Comparison of ENCODE assay signal across 8 cellular contexts in genomic region chr10:33049963-33050920, GRCh38.
A peak's percentile ranks its signal among the peaks of the same experiment; 100 is the strongest.
DNase-seq lines count a peak whose midpoint lies in the region; ATAC-seq, FAIRE-seq and TF ChIP-seq lines count a peak whose summit lies in the region.
"Not testable (repeated sequence)": the region's sequence is repeated elsewhere in the genome, so short reads cannot be mapped to it uniquely, and the experiment has no call there.

No MANE protein-coding gene starts in this region.

- not testable (repeated sequence) for H2AFZ ChIP-seq in HepG2 (ENCODE audit: low read length)

- CTCF ChIA-PET in activated CD4-positive, alpha-beta T cell treated with anti-CD3 and anti-CD28 coated beads for 36 hours (lab: Charles Lee), result interaction anchor here (0.6 kb wide), 1 partner anchor 126 kb away, joined by 3 read pairs; no protein-coding TSS in a partner anchor
- CTCF ChIA-PET in HepG2 (lab: Yijun Ruan, JAX; ENCODE audit: low intra/inter-chr PET ratio, low total read pairs), result not testable (repeated sequence)

- in situ Hi-C loops in HepG2 (cut with HindIII; ENCODE audit: extremely low pct_ligation_motif_present, low pct_unique_long_range_greater_than_20kb), result not testable (repeated sequence)

- H3K9ac ChIP-seq in HepG2 (ENCODE audit: insufficient read depth, low read depth, low read length), result not testable (repeated sequence)

- peak in 2 of 3 donors; percentile 31 to 48 for DNase-seq in CD4-positive, CD25-positive, alpha-beta regulatory T cell
- DNase-seq in NB4 (ENCODE audit: low read depth), result peak; percentile 11
- peak; percentile 16 for DNase-seq in activated CD4-positive, alpha-beta T cell treated with anti-CD3 and anti-CD28 coated beads for 36 hours
- peak; percentile 6 for DNase-seq in activated T-cell treated with anti-CD3 and anti-CD28 coated beads, Interleukin-2, amount 50 U/mL, for 4 hours
- not testable (repeated sequence) for DNase-seq in HepG2 (ENCODE audit: low spot score); skeletal muscle cell (ENCODE audit: low read depth)

- peak overlapping the region; percentile 55 for H3K27ac ChIP-seq in CD4-positive, CD25-positive, alpha-beta regulatory T cell (ENCODE audit: insufficient read depth, low read length, poor library complexity, severe bottlenecking)
- H3K27ac ChIP-seq in HepG2 (ENCODE audit: extremely low read length, insufficient read depth, low read length), result not testable (repeated sequence)

- peak overlapping the region; percentile 79 for H3K4me3 ChIP-seq in CD4-positive, CD25-positive, alpha-beta regulatory T cell (ENCODE audit: low read depth, low read length)
- H3K4me3 ChIP-seq in NB4 (ENCODE audit: low read depth, low read length) (peak overlapping the region; percentile 32), skeletal muscle cell (ENCODE audit: low read depth, low read length) (peak overlapping the region; percentile 5)
- H3K4me3 ChIP-seq in HepG2 (replicated peaks in 1 of 3; ENCODE audit: insufficient read depth in 1 of 3, low read depth in 2 of 3, low read length in 3 of 3), result not testable (repeated sequence)

- H3K36me3 ChIP-seq in CD4-positive, CD25-positive, alpha-beta regulatory T cell (ENCODE audit: control insufficient read depth, insufficient read depth, low read length); HepG2 (replicated peaks in 1 of 2; ENCODE audit: control insufficient read depth in 1 of 2, insufficient read depth in 2 of 2, low read length in 2 of 2): not testable (repeated sequence)

- not testable (repeated sequence) for H3K4me2 ChIP-seq in HepG2 (ENCODE audit: low read depth, low read length)

- H4K20me1 ChIP-seq in HepG2 (ENCODE audit: insufficient read depth, low read length), result not testable (repeated sequence)

- not testable (repeated sequence) for TF ChIP-seq CTCF in NB4 (IDR thresholded peaks at IDR 0.05; ENCODE audit: low read depth, low read length); HepG2 (CRISPR knock-in tag; IDR thresholded peaks at IDR 0.05)

- H3K79me2 ChIP-seq in HepG2 (ENCODE audit: insufficient read depth, low read length), result not testable (repeated sequence)

- not testable (repeated sequence) for TF ChIP-seq RAD21 in HepG2 (CRISPR knock-in tag; IDR thresholded peaks at IDR 0.05)

- H3K27me3 ChIP-seq in CD4-positive, CD25-positive, alpha-beta regulatory T cell (ENCODE audit: control insufficient read depth, insufficient read depth, low read length); HepG2 (ENCODE audit: control insufficient read depth in 1 of 2, insufficient read depth in 2 of 2, low read length in 2 of 2): not testable (repeated sequence)

- POLR2A ChIA-PET in activated CD4-positive, alpha-beta T cell treated with anti-CD3 and anti-CD28 coated beads for 36 hours (lab: Charles Lee); HepG2 (lab: Yijun Ruan, JAX): not testable (repeated sequence)

- H3K9me3 ChIP-seq in CD4-positive, CD25-positive, alpha-beta regulatory T cell (ENCODE audit: control insufficient read depth in 2 of 2, low read length in 2 of 2); HepG2 (ENCODE audit: low read length): not testable (repeated sequence)

- not testable (repeated sequence) for H3K4me1 ChIP-seq in CD4-positive, CD25-positive, alpha-beta regulatory T cell (ENCODE audit: control insufficient read depth, insufficient read depth, low read length, poor library complexity, severe bottlenecking); HepG2 (ENCODE audit: insufficient read depth, low read length)

- H3K4me3 Mint-ChIP-seq in CD4-positive, CD25-positive, alpha-beta regulatory T cell, result peak overlapping the region; percentile 86 to 98 (median 94)
- H3K4me3 Mint-ChIP-seq in activated CD4-positive, alpha-beta T cell treated with anti-CD3 and anti-CD28 coated beads for 36 hours, result peak overlapping the region; percentile 68
- H3K4me3 Mint-ChIP-seq in activated T-cell treated with anti-CD3 and anti-CD28 coated beads, Interleukin-2, amount 50 U/mL, for 4 hours, result peak overlapping the region; percentile 85
- H3K4me3 Mint-ChIP-seq in activated naive CD8-positive, alpha-beta T cell, result peak overlapping the region; percentile 86
- peak overlapping the region; percentile 74 for H3K4me3 Mint-ChIP-seq in stimulated activated naive CD8-positive, alpha-beta T cell treated with anti-CD3 and anti-CD28 coated beads, Interleukin-15, Interleukin-2, amounts not matched to agents 100 ng/mL and 50 ng/mL, for 24 hours

- 73% methylated on average over 28 of the region's 33 CpGs for WGBS in HepG2 (ENCODE audit: low lambda C conversion rate)

- H3K27ac Mint-ChIP-seq in CD4-positive, CD25-positive, alpha-beta regulatory T cell, result peak overlapping the region; percentile 33 to 97 (median 93)
- H3K27ac Mint-ChIP-seq in activated CD4-positive, alpha-beta T cell treated with anti-CD3 and anti-CD28 coated beads for 36 hours, result peak overlapping the region; percentile 68
- peak overlapping the region; percentile 72 for H3K27ac Mint-ChIP-seq in activated naive CD8-positive, alpha-beta T cell
- H3K27ac Mint-ChIP-seq in stimulated activated naive CD8-positive, alpha-beta T cell treated with anti-CD3 and anti-CD28 coated beads, Interleukin-15, Interleukin-2, amounts not matched to agents 100 ng/mL and 50 ng/mL, for 24 hours, result peak overlapping the region; percentile 10

- peaks cover 14 to 39% (median 17%) of the 10 kb centered on the region in 4 donors for H3K4me1 Mint-ChIP-seq in CD4-positive, CD25-positive, alpha-beta regulatory T cell
- not testable (repeated sequence) for H3K4me1 Mint-ChIP-seq in activated CD4-positive, alpha-beta T cell treated with anti-CD3 and anti-CD28 coated beads for 36 hours; activated naive CD8-positive, alpha-beta T cell (ENCODE audit: low read depth)
- peaks cover 19% of the 10 kb centered on the region for H3K4me1 Mint-ChIP-seq in activated T-cell treated with anti-CD3 and anti-CD28 coated beads, Interleukin-2, amount 50 U/mL, for 4 hours (ENCODE audit: low read depth)
- peaks cover 13% of the 10 kb centered on the region for H3K4me1 Mint-ChIP-seq in stimulated activated naive CD8-positive, alpha-beta T cell treated with anti-CD3 and anti-CD28 coated beads, Interleukin-15, Interleukin-2, amounts not matched to agents 100 ng/mL and 50 ng/mL, for 24 hours (ENCODE audit: low read depth)

- H3K27me3 Mint-ChIP-seq in CD4-positive, CD25-positive, alpha-beta regulatory T cell; activated CD4-positive, alpha-beta T cell treated with anti-CD3 and anti-CD28 coated beads for 36 hours; activated T-cell treated with anti-CD3 and anti-CD28 coated beads, Interleukin-2, amount 50 U/mL, for 4 hours (ENCODE audit: low read depth); activated naive CD8-positive, alpha-beta T cell; stimulated activated naive CD8-positive, alpha-beta T cell treated with anti-CD3 and anti-CD28 coated beads, Interleukin-15, Interleukin-2, amounts not matched to agents 100 ng/mL and 50 ng/mL, for 24 hours: not testable (repeated sequence)

- BruUV-seq in HepG2 (replicated peaks; lab: Mats Ljungman, UMichigan), result not testable (repeated sequence)

- TF ChIP-seq EP300 in HepG2 (IDR thresholded peaks at IDR 0.05; ENCODE audit: low read depth in 2 of 2, low read length in 2 of 2); HepG2 (CRISPR knock-in tag; IDR thresholded peaks at IDR 0.05; ENCODE audit: borderline replicate concordance): not testable (repeated sequence)

- not testable (repeated sequence) for H3K9me3 Mint-ChIP-seq in CD4-positive, CD25-positive, alpha-beta regulatory T cell; activated CD4-positive, alpha-beta T cell treated with anti-CD3 and anti-CD28 coated beads for 36 hours (ENCODE audit: low read depth); activated T-cell treated with anti-CD3 and anti-CD28 coated beads, Interleukin-2, amount 50 U/mL, for 4 hours; activated naive CD8-positive, alpha-beta T cell (ENCODE audit: low read depth); stimulated activated naive CD8-positive, alpha-beta T cell treated with anti-CD3 and anti-CD28 coated beads, Interleukin-15, Interleukin-2, amounts not matched to agents 100 ng/mL and 50 ng/mL, for 24 hours

- ATAC-seq in CD4-positive, CD25-positive, alpha-beta regulatory T cell (ENCODE audit: low read depth in 2 of 2); activated CD4-positive, alpha-beta T cell treated with anti-CD3 and anti-CD28 coated beads for 36 hours; activated T-cell treated with anti-CD3 and anti-CD28 coated beads, Interleukin-2, amount 50 U/mL, for 4 hours; HepG2: not testable (repeated sequence)

- FAIRE-seq in HepG2 (lab: Jason Lieb, UNC), result not testable (repeated sequence)

- H3K36me3 Mint-ChIP-seq in CD4-positive, CD25-positive, alpha-beta regulatory T cell; activated CD4-positive, alpha-beta T cell treated with anti-CD3 and anti-CD28 coated beads for 36 hours (ENCODE audit: low read depth); activated T-cell treated with anti-CD3 and anti-CD28 coated beads, Interleukin-2, amount 50 U/mL, for 4 hours (ENCODE audit: insufficient read depth); activated naive CD8-positive, alpha-beta T cell; stimulated activated naive CD8-positive, alpha-beta T cell treated with anti-CD3 and anti-CD28 coated beads, Interleukin-15, Interleukin-2, amounts not matched to agents 100 ng/mL and 50 ng/mL, for 24 hours (ENCODE audit: low read depth): not testable (repeated sequence)

- intact Hi-C loops in activated CD4-positive, alpha-beta T cell treated with anti-CD3 and anti-CD28 coated beads for 36 hours (cut with DNase I, micrococcal nuclease); HepG2 (cut with micrococcal nuclease; ENCODE audit: unreplicated experiment): not testable (repeated sequence)

- TF ChIP-seq POLR2A in NB4 (IDR thresholded peaks at IDR 0.05; ENCODE audit: extremely low read depth, insufficient read length); HepG2 (IDR thresholded peaks at IDR 0.05; ENCODE audit: insufficient read depth in 1 of 2, low read depth in 2 of 2, low read length in 2 of 2): not testable (repeated sequence)

TF ChIP-seq in HepG2, 621 proteins besides CTCF, POLR2A, EP300 and RAD21:
- peak; percentile 34; the same call in 1 of the 2 replicates for TF ChIP-seq NFYB (CRISPR knock-in tag; IDR thresholded peaks at IDR 0.05)

Comparison
In these comparisons a context has a peak if more than half of its experiments do, and no peak if none do; other contexts are left out.
1. H3K27ac Mint-ChIP-seq: peak in every context shown above with its lines; median percentile 93 in CD4-positive, CD25-positive, alpha-beta regulatory T cell; 72 in activated naive CD8-positive, alpha-beta T cell; 68 in activated CD4-positive, alpha-beta T cell treated with anti-CD3 and anti-CD28 coated beads for 36 hours; 10 in stimulated activated naive CD8-positive, alpha-beta T cell treated with anti-CD3 and anti-CD28 coated beads, Interleukin-15, Interleukin-2, amounts not matched to agents 100 ng/mL and 50 ng/mL, for 24 hours.